8 cellular contexts compared by ENCODE assay signal in genomic region chr6:1609662-1610496, GRCh38. TPM values are rescaled to one million over a fixed set of nuclear protein-coding genes. Genes with fewer than 3 reads are reported as not detected.
DNase-seq lines count a peak whose midpoint lies in the region; ATAC-seq and TF ChIP-seq lines count a peak whose summit lies in the region.

Gene FOXC1 (plus strand): TSS chr6:1609915. CDS start chr6:1610446, 531 bp downstream.

- in situ Hi-C loops in Caki2 (cut with HindIII; ENCODE audit: low pct_unique_long_range_greater_than_20kb, low sequenced_read_pairs) = loop anchor here (10.0 kb wide), 1 partner anchor 1025 kb away; no protein-coding TSS in a partner anchor

- no peak for TF ChIP-seq CTCF in coronary artery (IDR thresholded peaks at IDR 0.05)

- peaks cover 52% of the 10 kb centered on the region for H3K4me1 Mint-ChIP-seq in stimulated activated memory B cell treated with anti-CD40 and anti-IgM and Interleukin-4, amounts not matched to agents 10 μg/mL and 1 μg/mL and 100 μg/mL, for 72 hours

- peak within 1 kb of the TSS; percentile 74 for H3K27ac Mint-ChIP-seq in stimulated activated memory B cell treated with anti-CD40 and anti-IgM and Interleukin-4, amounts not matched to agents 10 μg/mL and 1 μg/mL and 100 μg/mL, for 72 hours

- DNase-seq in Caki2 (ENCODE audit: low read depth) = peak; percentile 98
- DNase-seq in GM19238 (ENCODE audit: insufficient read length, low spot score) = peak; percentile 88
- peak; percentile 92 for DNase-seq in HT-29 (ENCODE audit: low spot score)
- no peak for DNase-seq in SK-N-MC (ENCODE audit: low read depth, low spot score)
- peak; percentile 97 for DNase-seq in coronary artery (ENCODE audit: low spot score)
- DNase-seq in left colon = peak; percentile 81 to 83
- DNase-seq in NCI-H2107 (lab: John Stamatoyannopoulos, UW) = no peak

- H3K9ac ChIP-seq in SK-N-MC (ENCODE audit: insufficient read length) = no peak within 1 kb of the TSS

- H3K27ac ChIP-seq in SK-N-MC (no peak within 1 kb of the TSS), coronary artery (peak within 1 kb of the TSS; percentile 98 to 100)

- no peaks in the 10 kb centered on the region for H3K36me3 Mint-ChIP-seq in stimulated activated memory B cell treated with anti-CD40 and anti-IgM and Interleukin-4, amounts not matched to agents 10 μg/mL and 1 μg/mL and 100 μg/mL, for 72 hours

- intact Hi-C loops in left colon (cut with DNase I, micrococcal nuclease) = loop anchor here (5.0 to 10.0 kb wide), 4 partner anchors 495 to 1027 kb away; no protein-coding TSS in a partner anchor

- no peaks in the 10 kb centered on the region for H3K9me3 ChIP-seq in SK-N-MC (ENCODE audit: low read depth, low read length)

- H3K4me3 Mint-ChIP-seq in stimulated activated memory B cell treated with anti-CD40 and anti-IgM and Interleukin-4, amounts not matched to agents 10 μg/mL and 1 μg/mL and 100 μg/mL, for 72 hours = peak within 1 kb of the TSS; percentile 78

- ATAC-seq in left colon = peak; percentile 77
- peak; percentile 54 for ATAC-seq in stimulated activated memory B cell treated with anti-CD40 and anti-IgM and Interleukin-4, amounts not matched to agents 10 μg/mL and 1 μg/mL and 100 μg/mL, for 72 hours

- no peaks in the 10 kb centered on the region for H3K36me3 ChIP-seq in SK-N-MC (ENCODE audit: insufficient read depth, low read length)

- H3K4me3 ChIP-seq in SK-N-MC (peak within 1 kb of the TSS; percentile 85), coronary artery (peak within 1 kb of the TSS; percentile 97)

- peaks cover 60% of the 10 kb centered on the region for H3K27me3 Mint-ChIP-seq in stimulated activated memory B cell treated with anti-CD40 and anti-IgM and Interleukin-4, amounts not matched to agents 10 μg/mL and 1 μg/mL and 100 μg/mL, for 72 hours

- no peaks in the 10 kb centered on the region for H3K9me3 Mint-ChIP-seq in stimulated activated memory B cell treated with anti-CD40 and anti-IgM and Interleukin-4, amounts not matched to agents 10 μg/mL and 1 μg/mL and 100 μg/mL, for 72 hours

RNA-seq across cellular contexts. Expression of gene FOXC1, which starts in this region (rescaled TPM):
- 73.5 and 88.4 TPM in 2 replicates for total RNA-seq in Caki2 (2014; rRNA removed; shearing (Covaris generic); ENCODE audit: low replicate concordance)
- 12.5 and 13.9 TPM in 2 replicates for total RNA-seq in HT-29 (2014; rRNA removed; shearing (Covaris generic))
- total RNA-seq in left colon = 1 to 10 TPM in 1 of 2 donors, under 1 TPM in 1; 0.82 to 1.5 TPM

Comparison
In these comparisons a context has a peak if more than half of its experiments do, and no peak if none do; other contexts are left out.
1. DNase-seq: peak in Caki2 (single experiment), GM19238 (single experiment), HT-29 (single experiment), coronary artery (single experiment) and left colon (2 of 2); none in SK-N-MC (single experiment) and NCI-H2107 (single experiment).